Comparison of ENCODE assay signal across 10 cellular contexts in the genomic region with DNA sequence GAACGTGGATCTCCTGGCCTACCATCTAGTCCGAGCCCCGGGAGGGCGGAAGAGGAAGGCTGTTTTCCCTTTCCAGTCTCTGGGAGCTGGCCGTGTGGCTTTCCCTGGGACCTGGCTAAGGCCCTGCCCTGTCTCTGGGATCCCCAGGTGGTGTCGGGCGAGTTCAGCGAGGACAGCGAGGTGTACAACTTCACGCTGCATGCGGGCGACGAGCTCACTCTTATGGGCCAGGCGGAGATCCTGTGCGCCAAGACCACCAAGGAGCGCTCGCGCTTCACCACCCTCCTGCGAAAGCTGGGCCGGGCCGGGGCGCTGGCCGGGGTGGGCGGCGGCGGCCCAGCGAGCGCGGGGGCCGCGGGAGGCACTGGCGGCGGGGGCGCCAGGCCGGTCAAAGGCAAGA. TPM values are rescaled to one million over a fixed set of nuclear protein-coding genes. Genes with fewer than 3 reads are reported as not detected.
DNase-seq lines count a peak whose midpoint lies in the region; ATAC-seq and TF ChIP-seq lines count a peak whose summit lies in the region.
"Had no signal": no experiment of that assay in that cellular context is flagged by ENCODE, and none has a peak within 500 bp of the region (broad histone marks: within the 10 kb centered on the region; RNA-seq: fewer than 3 reads in every experiment).

No MANE protein-coding gene starts in this region.

- POLR2A ChIA-PET in T-cell (lab: Charles Lee) = no interaction called here

- TF ChIP-seq CTCF in CD14-positive monocyte (IDR thresholded peaks at IDR 0.05) (no peak), fibroblast of mammary gland (conservative IDR thresholded peaks at IDR 0.05; ENCODE audit: control insufficient read depth, insufficient read depth, low read depth, low read length) (no peak), parathyroid adenoma (IDR thresholded peaks at IDR 0.05) (no peak)

- peak overlapping the region; percentile 32 for H3K27ac ChIP-seq in parathyroid adenoma
- H3K27ac ChIP-seq: epithelial cell of prostate had no signal

- H3K4me1 Mint-ChIP-seq in CD14-positive monocyte = peaks cover 25% of the 10 kb centered on the region
- peaks cover 21 to 33% (median 22%) of the 10 kb centered on the region in 3 donors for H3K4me1 Mint-ChIP-seq in T-cell

- no peaks in the 10 kb centered on the region for H3K27me3 ChIP-seq in parathyroid adenoma (ENCODE audit: control insufficient read depth, insufficient read depth, low read length)

- peak overlapping the region; percentile 40 for H3K4me3 ChIP-seq in fibroblast of mammary gland (ENCODE audit: control insufficient read depth, low read depth, low read length)
- no peak overlapping the region for H3K4me3 ChIP-seq in parathyroid adenoma (ENCODE audit: low read depth, low read length)

- no peak overlapping the region for H2AFZ ChIP-seq in parathyroid adenoma

- peaks cover 0 to 14% of the 10 kb centered on the region in 2 donors for H3K36me3 Mint-ChIP-seq in CD14-positive monocyte
- H3K36me3 Mint-ChIP-seq in T-cell = no peaks in the 10 kb centered on the region

- CTCF ChIA-PET in T-cell (lab: Charles Lee) = interaction anchor here (0.5 to 2.4 kb wide), 7 partner anchors 18 to 306 kb away, joined by 3 to 13 read pairs (median 6); a partner anchor contains a TSS

- H3K27ac Mint-ChIP-seq in CD14-positive monocyte = peak overlapping the region in 1 of 7 donors; percentile 48
- peak overlapping the region; percentile 54 to 79 for H3K27ac Mint-ChIP-seq in T-cell

- no peak for DNase-seq in CD14-positive monocyte (ENCODE audit: low spot score)
- DNase-seq in T-cell = no peak
- DNase-seq in fibroblast of mammary gland (ENCODE audit: low read depth) = no peak
- DNase-seq in D341Med (ENCODE audit: low spot score) = no peak
- DNase-seq in HPDE6-E6E7 (ENCODE audit: extremely low spot score) = no peak
- no peak for DNase-seq in SIG-M5 (lab: John Stamatoyannopoulos, UW)
- DNase-seq: NCI-H526 had no signal

- no peaks in the 10 kb centered on the region for H3K9me3 ChIP-seq in parathyroid adenoma (ENCODE audit: control insufficient read depth, low read length)

- H3K4me3 Mint-ChIP-seq in CD14-positive monocyte (peak overlapping the region; percentile 58 to 64), T-cell (peak overlapping the region; percentile 72 to 75 (median 75))

- intact Hi-C loops in CD14-positive monocyte (cut with micrococcal nuclease) = loop anchor here in 1 of 2 donors (10.0 kb wide), 1 partner anchor 229 kb away; no protein-coding TSS in a partner anchor

- peaks cover 0 to 6% (median 0%) of the 10 kb centered on the region in 7 donors for H3K9me3 Mint-ChIP-seq in CD14-positive monocyte
- no peaks in the 10 kb centered on the region for H3K9me3 Mint-ChIP-seq in T-cell

- no peaks in the 10 kb centered on the region for H3K36me3 ChIP-seq in parathyroid adenoma (ENCODE audit: control insufficient read depth, insufficient read depth, low read length)

- no peak overlapping the region for H3K4me2 ChIP-seq in parathyroid adenoma (ENCODE audit: low read length)

- no peak overlapping the region for H3K9ac ChIP-seq in parathyroid adenoma

- H3K79me2 ChIP-seq in parathyroid adenoma = peaks cover 34% of the 10 kb centered on the region

- peaks cover 71% of the 10 kb centered on the region for H3K4me1 ChIP-seq in parathyroid adenoma

- ATAC-seq in T-cell (replicated peaks in 1 of 4) (no peak), GM19328 (IDR thresholded peaks at IDR 0.05; ENCODE audit: unreplicated experiment) (no peak)

- peaks cover 22 to 42% (median 39%) of the 10 kb centered on the region in 3 donors for H3K27me3 Mint-ChIP-seq in CD14-positive monocyte (ENCODE audit: low read depth in 3 of 3)
- peaks cover 14 to 18% of the 10 kb centered on the region in 2 donors for H3K27me3 Mint-ChIP-seq in T-cell

RNA-seq across cellular contexts. Expression of a gene that starts 11.2 kb away (rescaled TPM):
- under 1 TPM in 1 of 2 donors, not detected in 1; 0.08 TPM for polyA plus RNA-seq in CD14-positive monocyte
- 1 to 10 TPM; 2.9 to 9.1 (median 5.2) TPM for total RNA-seq in T-cell
